In genomic region chr22:43187171-43188099, GRCh38 we compare ENCODE assay signal across 1 cellular context.
TF ChIP-seq lines count a peak whose summit lies in the region.

No MANE protein-coding gene starts in this region.

TF ChIP-seq in K562, 482 proteins besides CTCF, POLR2A, EP300 and RAD21 (continued from another document):
- peak; percentile 34 for TF ChIP-seq E2F8 (IDR thresholded peaks at IDR 0.05; ENCODE audit: low read depth, partially characterized antibody)
- TF ChIP-seq NR2C2 (CRISPR knock-in tag; IDR thresholded peaks at IDR 0.05) = peak; percentile 89
- TF ChIP-seq NR2C2 (tag; IDR thresholded peaks at IDR 0.05) = peak; percentile 98
- no peak for TF ChIP-seq DACH1 (IDR thresholded peaks at IDR 0.05; ENCODE audit: partially characterized antibody)
- peak; percentile 94 for TF ChIP-seq KDM5B (IDR thresholded peaks at IDR 0.05; ENCODE audit: insufficient replicate concordance, low read depth, low read length)
